ENCODE assay signal across 34 cellular contexts in the genomic region with DNA sequence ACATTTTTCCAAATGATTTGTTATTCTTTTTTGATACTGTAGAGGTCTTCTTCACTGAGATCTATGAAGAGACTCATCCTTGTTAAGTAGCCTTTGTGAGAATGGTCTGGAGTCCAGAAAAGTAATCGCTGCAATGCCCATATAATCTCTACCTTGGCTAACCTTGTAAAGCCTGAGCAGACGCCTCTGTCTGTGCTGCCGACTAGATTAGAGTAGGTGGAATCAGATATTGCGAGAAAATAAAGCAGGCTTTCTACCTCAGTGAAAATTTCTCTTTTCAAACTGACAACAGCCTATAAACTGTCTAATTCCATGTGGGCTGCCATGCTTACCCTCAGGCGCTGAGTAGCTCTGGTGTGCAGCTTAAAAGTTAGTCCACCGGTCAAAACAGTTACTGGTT.
"Had no signal": no experiment of that assay in that cellular context is flagged by ENCODE, and none has a peak within 500 bp of the region (broad histone marks: within the 10 kb centered on the region; RNA-seq: fewer than 3 reads in every experiment).

No MANE protein-coding gene starts in this region.

- DNase-seq: Karpas-422, Kasumi-1, MG63, MM.1S, MV-4-11, NCI-H1048, NCI-H1092, NCI-H1092 treated with DMSO at 0.1 percent for 48 hours, NCI-H1105, NCI-H1105 treated with DMSO at 0.1 percent for 48 hours, NCI-H1417, NCI-H1417 treated with DMSO at 0.1 percent for 48 hours, NCI-H1436, NCI-H1436 treated with DMSO at 0.1 percent for 48 hours, NCI-H146, NCI-H1694, NCI-H1694 treated with DMSO at 0.1 percent for 48 hours, NCI-H187, NCI-H187 treated with DMSO at 0.1 percent for 48 hours, NCI-H1930, NCI-H2029, NCI-H2029 treated with DMSO at 0.1 percent for 48 hours, NCI-H2081, NCI-H2081 treated with DMSO at 0.1 percent for 48 hours, NCI-H2107, NCI-H2171, NCI-H2171 treated with DMSO at 0.1 percent for 48 hours, NCI-H2227 treated with DMSO at 0.1 percent for 48 hours, NCI-H226, NCI-H345, NCI-H446, NCI-H446 treated with DMSO at 0.1 percent for 48 hours, NCI-H510A had no signal

- H3K9ac ChIP-seq: KMS-11 had no signal

- H3K4me3 ChIP-seq: MG63 had no signal

- H3K27ac ChIP-seq: KMS-11 had no signal

- H3K36me3 ChIP-seq: MG63 had no signal

- H3K4me2 ChIP-seq: KMS-11 had no signal

- H3K27me3 ChIP-seq: MG63 had no signal

- H3K9me3 ChIP-seq: MG63 had no signal
